ENCODE assay signal across 8 cellular contexts in the genomic region with DNA sequence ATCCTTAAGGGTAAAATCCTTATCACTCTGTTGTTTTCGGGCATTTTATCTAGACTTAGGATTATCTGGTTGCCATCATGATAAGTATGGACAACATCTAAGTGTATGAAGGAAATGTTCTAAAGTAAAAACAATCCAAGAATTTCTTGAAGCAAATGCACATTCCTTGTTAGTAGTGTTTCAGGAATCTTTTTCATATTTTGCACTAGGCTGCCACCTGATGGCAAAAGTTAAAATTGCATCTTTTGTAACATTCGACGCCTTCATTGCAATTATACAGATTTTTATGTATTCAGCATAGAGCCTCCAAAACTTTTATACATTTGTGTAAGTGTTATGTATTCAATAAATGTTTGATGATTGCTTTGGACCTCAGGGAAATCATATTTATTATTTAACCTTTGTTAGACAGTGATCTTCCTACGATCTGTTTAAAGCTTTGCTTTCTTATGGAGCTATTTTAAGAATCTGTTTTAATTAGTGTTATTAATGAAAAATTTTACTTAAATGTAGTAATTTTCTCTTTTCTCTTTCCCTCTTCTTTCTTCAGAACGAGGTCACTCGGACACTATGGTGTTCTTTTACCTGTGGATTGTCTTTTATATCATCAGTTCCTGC. TPM values are rescaled to one million over a fixed set of nuclear protein-coding genes. Genes with fewer than 3 reads are reported as not detected.
A peak's percentile ranks its signal among the peaks of the same experiment; 100 is the strongest.
DNase-seq lines count a peak whose midpoint lies in the region; ATAC-seq, FAIRE-seq and TF ChIP-seq lines count a peak whose summit lies in the region.

No MANE protein-coding gene starts in this region.

- peak in 2 of 3 donors; percentile 33 to 59 for DNase-seq in CD4-positive, CD25-positive, alpha-beta regulatory T cell
- no peak for DNase-seq in GM13977 (ENCODE audit: low spot score)
- DNase-seq in NCI-H2227 (lab: John Stamatoyannopoulos, UW; ENCODE audit: unreplicated experiment), result peak; percentile 74
- peak; percentile 70 for DNase-seq in astrocyte of the spinal cord (ENCODE audit: low read depth, low spot score)
- DNase-seq in thoracic aorta (ENCODE audit: low spot score), result no peak
- no peak for DNase-seq in activated CD8-positive, alpha-beta memory T cell treated with anti-CD3 and anti-CD28 coated beads, Interleukin-2, amount 10 ng/mL, durations not matched to agents 7 days and 5 days

- no peak overlapping the region for H3K4me3 ChIP-seq in CD4-positive, CD25-positive, alpha-beta regulatory T cell (ENCODE audit: low read depth, low read length)
- no peak overlapping the region for H3K4me3 ChIP-seq in astrocyte of the spinal cord (ENCODE audit: low read depth, low read length)
- H3K4me3 ChIP-seq in thoracic aorta, result no peak overlapping the region

- FAIRE-seq in islet of Langerhans (lab: Jason Lieb, UNC), result peak; percentile 97

- H3K36me3 ChIP-seq in CD4-positive, CD25-positive, alpha-beta regulatory T cell (ENCODE audit: control insufficient read depth, insufficient read depth, low read length), result peaks cover 8% of the 10 kb centered on the region
- H3K36me3 ChIP-seq in thoracic aorta, result peaks cover 4% of the 10 kb centered on the region

- peak; percentile 70 for TF ChIP-seq CTCF in GM13977 (IDR thresholded peaks at IDR 0.05; ENCODE audit: extremely low read depth, insufficient read depth, missing control alignments)
- peak; percentile 47 for TF ChIP-seq CTCF in astrocyte of the spinal cord (IDR thresholded peaks at IDR 0.05; ENCODE audit: low read depth, low read length)
- TF ChIP-seq CTCF in thoracic aorta (IDR thresholded peaks at IDR 0.05), result peak; percentile 70

- H3K4me1 Mint-ChIP-seq in CD4-positive, CD25-positive, alpha-beta regulatory T cell, result peaks cover 0 to 5% (median under 1%) of the 10 kb centered on the region in 4 donors
- H3K4me1 Mint-ChIP-seq in activated CD8-positive, alpha-beta memory T cell treated with anti-CD3 and anti-CD28 coated beads, Interleukin-2, amount 10 ng/mL, durations not matched to agents 7 days and 5 days, result no peaks in the 10 kb centered on the region

- H3K36me3 Mint-ChIP-seq in CD4-positive, CD25-positive, alpha-beta regulatory T cell, result peaks cover 8% of the 10 kb centered on the region
- peaks cover 4% of the 10 kb centered on the region for H3K36me3 Mint-ChIP-seq in activated CD8-positive, alpha-beta memory T cell treated with anti-CD3 and anti-CD28 coated beads, Interleukin-2, amount 10 ng/mL, durations not matched to agents 7 days and 5 days

- H3K4me3 Mint-ChIP-seq in CD4-positive, CD25-positive, alpha-beta regulatory T cell, result no peak overlapping the region
- H3K4me3 Mint-ChIP-seq in activated CD8-positive, alpha-beta memory T cell treated with anti-CD3 and anti-CD28 coated beads, Interleukin-2, amount 10 ng/mL, durations not matched to agents 7 days and 5 days, result no peak overlapping the region

- no peaks in the 10 kb centered on the region for H3K27me3 ChIP-seq in CD4-positive, CD25-positive, alpha-beta regulatory T cell (ENCODE audit: control insufficient read depth, insufficient read depth, low read length)
- H3K27me3 ChIP-seq in thoracic aorta (replicated peaks; ENCODE audit: insufficient read depth), result no peaks in the 10 kb centered on the region

- no peaks in the 10 kb centered on the region for H3K9me3 ChIP-seq in CD4-positive, CD25-positive, alpha-beta regulatory T cell (ENCODE audit: control insufficient read depth in 2 of 2, low read length in 2 of 2)
- H3K9me3 ChIP-seq in thoracic aorta, result no peaks in the 10 kb centered on the region

- H3K27ac ChIP-seq in CD4-positive, CD25-positive, alpha-beta regulatory T cell (ENCODE audit: insufficient read depth, low read length, poor library complexity, severe bottlenecking), result no peak overlapping the region
- no peak overlapping the region for H3K27ac ChIP-seq in thoracic aorta

- in situ Hi-C loops in GM13977 (cut with MboI; ENCODE audit: low pct_unique_long_range_greater_than_20kb, low sequenced_read_pairs, unreplicated experiment), result no loop called here
- in situ Hi-C loops in astrocyte of the spinal cord (cut with HindIII; ENCODE audit: low sequenced_read_pairs), result loop anchor here (25.0 kb wide), 1 partner anchor 351 kb away; the partner anchor contains the start of gene ACBD6

- ATAC-seq in CD4-positive, CD25-positive, alpha-beta regulatory T cell (ENCODE audit: low read depth in 2 of 2), result no peak
- ATAC-seq in thoracic aorta (ENCODE audit: insufficient number of reproducible peaks, low FRiP score, low read depth) (peak; percentile 73), HG03095 (IDR thresholded peaks at IDR 0.05; ENCODE audit: unreplicated experiment) (no peak)
- ATAC-seq in activated CD8-positive, alpha-beta memory T cell treated with anti-CD3 and anti-CD28 coated beads, Interleukin-2, amount 10 ng/mL, durations not matched to agents 7 days and 5 days, result no peak

- no peaks in the 10 kb centered on the region for H3K27me3 Mint-ChIP-seq in CD4-positive, CD25-positive, alpha-beta regulatory T cell
- H3K27me3 Mint-ChIP-seq in activated CD8-positive, alpha-beta memory T cell treated with anti-CD3 and anti-CD28 coated beads, Interleukin-2, amount 10 ng/mL, durations not matched to agents 7 days and 5 days, result no peaks in the 10 kb centered on the region

- no peak overlapping the region for H3K27ac Mint-ChIP-seq in CD4-positive, CD25-positive, alpha-beta regulatory T cell
- H3K27ac Mint-ChIP-seq in activated CD8-positive, alpha-beta memory T cell treated with anti-CD3 and anti-CD28 coated beads, Interleukin-2, amount 10 ng/mL, durations not matched to agents 7 days and 5 days, result no peak overlapping the region

- H3K9me3 Mint-ChIP-seq in CD4-positive, CD25-positive, alpha-beta regulatory T cell, result no peaks in the 10 kb centered on the region
- H3K9me3 Mint-ChIP-seq in activated CD8-positive, alpha-beta memory T cell treated with anti-CD3 and anti-CD28 coated beads, Interleukin-2, amount 10 ng/mL, durations not matched to agents 7 days and 5 days (ENCODE audit: low read depth), result no peaks in the 10 kb centered on the region

- H3K4me1 ChIP-seq in CD4-positive, CD25-positive, alpha-beta regulatory T cell (ENCODE audit: control insufficient read depth, insufficient read depth, low read length, poor library complexity, severe bottlenecking), result no peaks in the 10 kb centered on the region
- peaks cover 0 to 8% of the 10 kb centered on the region in 2 donors for H3K4me1 ChIP-seq in thoracic aorta (ENCODE audit: control insufficient read depth in 1 of 2, low read depth in 2 of 2)

- CTCF ChIA-PET in activated CD8-positive, alpha-beta memory T cell treated with anti-CD3 and anti-CD28 coated beads, Interleukin-2, amount 10 ng/mL, durations not matched to agents 7 days and 5 days (lab: Charles Lee), result interaction anchor here (0.7 to 4.8 kb wide), 22 partner anchors 9 to 361 kb away, joined by 3 to 78 read pairs (median 4); partner anchors contain the start of genes ACBD6 and XPR1

RNA-seq across cellular contexts. Expression of gene KIAA1614, which starts 49.4 kb away (rescaled TPM):
- 0.20 TPM for total RNA-seq in CD4-positive, CD25-positive, alpha-beta regulatory T cell
- under 1 TPM in 2 of 4 donors, not detected in 2; 0.02 to 0.05 TPM for polyA plus RNA-seq in CD4-positive, CD25-positive, alpha-beta regulatory T cell
- total RNA-seq in thoracic aorta, result 10 to 100 TPM in 1 of 2 donors, 1 to 10 TPM in 1; 9.8 to 13.8 TPM
- total RNA-seq in activated CD8-positive, alpha-beta memory T cell treated with anti-CD3 and anti-CD28 coated beads, Interleukin-2, amount 10 ng/mL, durations not matched to agents 7 days and 5 days, result under 1 TPM; 0.07 to 0.12 TPM

Comparison
In these comparisons a context has a peak if more than half of its experiments do, and no peak if none do; other contexts are left out.
1. DNase-seq: peak in CD4-positive, CD25-positive, alpha-beta regulatory T cell (2 of 3), NCI-H2227 (single experiment) and astrocyte of the spinal cord (single experiment); none in GM13977 (single experiment), thoracic aorta (single experiment) and activated CD8-positive, alpha-beta memory T cell treated with anti-CD3 and anti-CD28 coated beads, Interleukin-2, amount 10 ng/mL, durations not matched to agents 7 days and 5 days (single experiment).
2. Peak in every context shown above with its lines, with median percentiles within 50 percentile points of each other: CTCF ChIP-seq.